In the genomic region with DNA sequence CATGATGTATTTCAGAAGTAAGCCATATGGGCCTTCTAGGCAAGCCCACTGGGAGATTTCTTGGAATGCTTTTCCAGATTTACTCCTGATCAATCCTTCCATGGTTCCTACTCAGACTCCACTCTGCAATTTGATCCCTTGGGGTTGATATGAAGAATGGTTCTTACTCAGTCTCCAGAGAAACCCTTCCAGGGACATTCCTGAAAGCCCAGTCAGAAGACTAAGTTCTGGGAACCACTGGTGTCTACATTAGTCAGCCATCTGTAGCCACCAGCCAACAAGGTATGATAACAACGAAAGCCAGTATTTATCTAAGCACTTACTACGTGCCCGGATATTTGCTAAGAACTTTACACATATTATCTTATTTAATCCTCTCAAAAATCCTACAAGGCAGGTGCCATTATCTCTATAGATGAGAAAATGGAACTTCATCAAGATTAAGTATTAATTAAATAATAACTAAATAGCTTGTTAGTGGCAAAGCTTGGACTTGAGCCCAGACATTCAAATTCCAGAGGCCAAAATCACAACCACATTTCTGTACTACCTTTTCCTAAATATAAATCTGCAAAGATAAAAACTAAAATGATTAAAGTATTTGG, we compare ENCODE assay signal across 14 cellular contexts. TPM values are rescaled to one million over a fixed set of nuclear protein-coding genes. Genes with fewer than 3 reads are reported as not detected.
DNase-seq lines count a peak whose midpoint lies in the region; ATAC-seq lines count a peak whose summit lies in the region.
"Had no signal": no experiment of that assay in that cellular context is flagged by ENCODE, and none has a peak within 500 bp of the region (broad histone marks: within the 10 kb centered on the region; RNA-seq: fewer than 3 reads in every experiment).

No MANE protein-coding gene starts in this region.

- H3K4me3 Mint-ChIP-seq in stimulated activated effector memory CD8-positive, alpha-beta T cell treated with anti-CD3 and anti-CD28 coated beads, Interleukin-12 subunit alpha, Interleukin-12 subunit beta, amount 100 ng/mL, for 72 hours, result no peak overlapping the region
- no peak overlapping the region for H3K4me3 Mint-ChIP-seq in activated CD4-positive, alpha-beta T cell treated with anti-CD3 and anti-CD28 coated beads, Interleukin-2, amount 10 ng/mL, durations not matched to agents 7 days and 5 days
- H3K4me3 Mint-ChIP-seq: activated naive CD8-positive, alpha-beta T cell; CD8-positive, alpha-beta T cell; effector memory CD8-positive, alpha-beta T cell had no signal

- no peak overlapping the region for H2AK5ac ChIP-seq in mesenchymal stem cell (ENCODE audit: low read length, severe bottlenecking)

- no peak for ATAC-seq in stimulated activated effector memory CD8-positive, alpha-beta T cell treated with anti-CD3 and anti-CD28 coated beads, Interleukin-12 subunit alpha, Interleukin-12 subunit beta, amount 100 ng/mL, for 72 hours
- ATAC-seq: CD8-positive, alpha-beta T cell; effector memory CD8-positive, alpha-beta T cell; GM12878 had no signal

- H3K9ac ChIP-seq in mesenchymal stem cell (ENCODE audit: low read length), result no peak overlapping the region

- H3K27me3 Mint-ChIP-seq in activated CD4-positive, alpha-beta T cell treated with anti-CD3 and anti-CD28 coated beads, Interleukin-2, amount 10 ng/mL, durations not matched to agents 7 days and 5 days, result no peaks in the 10 kb centered on the region
- H3K27me3 Mint-ChIP-seq: effector memory CD8-positive, alpha-beta T cell had no signal

- H3K14ac ChIP-seq in mesenchymal stem cell (ENCODE audit: low read length in 2 of 2), result no peak overlapping the region

- CTCF ChIA-PET in activated CD4-positive, alpha-beta T cell treated with anti-CD3 and anti-CD28 coated beads, Interleukin-2, amount 10 ng/mL, durations not matched to agents 7 days and 5 days (lab: Charles Lee), result no interaction called here

- H3K36me3 ChIP-seq in mesenchymal stem cell (ENCODE audit: control insufficient read depth in 1 of 2, insufficient read depth in 2 of 2, low read depth in 1 of 2, low read length in 2 of 2), result peaks cover 0 to 7% of the 10 kb centered on the region in 2 experiments

- H2BK5ac ChIP-seq in mesenchymal stem cell (ENCODE audit: low read depth, low read length, poor library complexity, severe bottlenecking), result peak overlapping the region; percentile 73

- no peak overlapping the region for H3K4ac ChIP-seq in mesenchymal stem cell (ENCODE audit: low read depth in 1 of 2, low read length in 2 of 2)

- no peak overlapping the region for H3K4me3 ChIP-seq in mesenchymal stem cell (ENCODE audit: insufficient read depth in 1 of 2, low read depth in 1 of 2, low read length in 2 of 2)
- H3K4me3 ChIP-seq: GM12878 had no signal

- no peak overlapping the region for H2BK12ac ChIP-seq in mesenchymal stem cell (ENCODE audit: low read length in 2 of 2)

- H2BK120ac ChIP-seq in mesenchymal stem cell (ENCODE audit: low read depth, low read length), result no peak overlapping the region

- H3K4me2 ChIP-seq in mesenchymal stem cell (ENCODE audit: low read length, poor library complexity, severe bottlenecking), result no peak overlapping the region

- H3K4me1 Mint-ChIP-seq in stimulated activated effector memory CD8-positive, alpha-beta T cell treated with anti-CD3 and anti-CD28 coated beads, Interleukin-12 subunit alpha, Interleukin-12 subunit beta, amount 100 ng/mL, for 72 hours, result no peaks in the 10 kb centered on the region
- H3K4me1 Mint-ChIP-seq in activated CD4-positive, alpha-beta T cell treated with anti-CD3 and anti-CD28 coated beads, Interleukin-2, amount 10 ng/mL, durations not matched to agents 7 days and 5 days, result no peaks in the 10 kb centered on the region

- POLR2A ChIA-PET in activated CD4-positive, alpha-beta T cell treated with anti-CD3 and anti-CD28 coated beads, Interleukin-2, amount 10 ng/mL, durations not matched to agents 7 days and 5 days (lab: Charles Lee), result no interaction called here

- H4K8ac ChIP-seq in mesenchymal stem cell (ENCODE audit: low read length), result no peak overlapping the region

- H3K27ac ChIP-seq in mesenchymal stem cell (ENCODE audit: low read length, poor library complexity, severe bottlenecking), result peak overlapping the region; percentile 89

- H3K9me3 ChIP-seq in mesenchymal stem cell (ENCODE audit: control insufficient read depth, low read length), result peaks cover 3% of the 10 kb centered on the region

- DNase-seq in AG20443 (ENCODE audit: low spot score) (peak; percentile 89), NCI-H226 (peak; percentile 97), dermis blood vessel endothelial cell (peak; percentile 25), mesenchymal stem cell (peak; percentile 23), activated gamma-delta T cell (lab: John Stamatoyannopoulos, UW) (no peak), MV-4-11 (lab: John Stamatoyannopoulos, UW) (no peak)
- no peak for DNase-seq in stimulated activated effector memory CD8-positive, alpha-beta T cell treated with anti-CD3 and anti-CD28 coated beads, Interleukin-12 subunit alpha, Interleukin-12 subunit beta, amount 100 ng/mL, for 72 hours (ENCODE audit: low spot score in 2 of 2)
- no peak for DNase-seq in activated CD4-positive, alpha-beta T cell treated with anti-CD3 and anti-CD28 coated beads, Interleukin-2, amount 10 ng/mL, durations not matched to agents 7 days and 5 days
- DNase-seq: CD8-positive, alpha-beta T cell; effector memory CD8-positive, alpha-beta T cell; NCI-H1436 treated with DMSO at 0.1 percent for 48 hours; substantia nigra had no signal

- peaks cover 35% of the 10 kb centered on the region for H3K79me1 ChIP-seq in mesenchymal stem cell (replicated peaks; ENCODE audit: low read length, poor library complexity, severe bottlenecking)

- no peaks in the 10 kb centered on the region for H3K36me3 Mint-ChIP-seq in stimulated activated effector memory CD8-positive, alpha-beta T cell treated with anti-CD3 and anti-CD28 coated beads, Interleukin-12 subunit alpha, Interleukin-12 subunit beta, amount 100 ng/mL, for 72 hours
- no peaks in the 10 kb centered on the region for H3K36me3 Mint-ChIP-seq in activated CD4-positive, alpha-beta T cell treated with anti-CD3 and anti-CD28 coated beads, Interleukin-2, amount 10 ng/mL, durations not matched to agents 7 days and 5 days (ENCODE audit: low read depth)
- H3K36me3 Mint-ChIP-seq: activated naive CD8-positive, alpha-beta T cell; CD8-positive, alpha-beta T cell had no signal

- no peaks in the 10 kb centered on the region for H3K27me3 ChIP-seq in mesenchymal stem cell (ENCODE audit: control insufficient read depth in 1 of 2, insufficient read depth in 1 of 2, low read length in 2 of 2)

- no peak overlapping the region for H2AFZ ChIP-seq in mesenchymal stem cell (ENCODE audit: low read depth, low read length)

- H3K9me3 Mint-ChIP-seq in stimulated activated effector memory CD8-positive, alpha-beta T cell treated with anti-CD3 and anti-CD28 coated beads, Interleukin-12 subunit alpha, Interleukin-12 subunit beta, amount 100 ng/mL, for 72 hours, result peaks cover 13% of the 10 kb centered on the region
- H3K9me3 Mint-ChIP-seq in activated CD4-positive, alpha-beta T cell treated with anti-CD3 and anti-CD28 coated beads, Interleukin-2, amount 10 ng/mL, durations not matched to agents 7 days and 5 days, result peaks cover 21% of the 10 kb centered on the region

- H2BK15ac ChIP-seq in mesenchymal stem cell (ENCODE audit: low read depth, poor library complexity, severe bottlenecking), result no peak overlapping the region

- H3K27ac Mint-ChIP-seq in stimulated activated effector memory CD8-positive, alpha-beta T cell treated with anti-CD3 and anti-CD28 coated beads, Interleukin-12 subunit alpha, Interleukin-12 subunit beta, amount 100 ng/mL, for 72 hours, result no peak overlapping the region
- no peak overlapping the region for H3K27ac Mint-ChIP-seq in activated CD4-positive, alpha-beta T cell treated with anti-CD3 and anti-CD28 coated beads, Interleukin-2, amount 10 ng/mL, durations not matched to agents 7 days and 5 days
- H3K27ac Mint-ChIP-seq: activated naive CD8-positive, alpha-beta T cell; CD8-positive, alpha-beta T cell; effector memory CD8-positive, alpha-beta T cell had no signal

- H3K18ac ChIP-seq in mesenchymal stem cell (ENCODE audit: low read depth in 1 of 2, low read length in 2 of 2), result no peak overlapping the region

- H3K23ac ChIP-seq in mesenchymal stem cell (ENCODE audit: low read length in 2 of 2), result no peak overlapping the region

- no peak overlapping the region for H4K91ac ChIP-seq in mesenchymal stem cell (ENCODE audit: low read length)

- H3K4me1 ChIP-seq in mesenchymal stem cell (ENCODE audit: control insufficient read depth, insufficient read depth, low read depth, low read length), result no peaks in the 10 kb centered on the region

- 33% methylated on average over 1 of the region's 3 CpGs for WGBS in mesenchymal stem cell

RNA-seq across cellular contexts. Expression of a gene that starts 32.7 kb away (rescaled TPM):
- 2.0 and 4.4 TPM in 2 replicates for total RNA-seq in dermis blood vessel endothelial cell
- not detected for polyA plus RNA-seq in mesenchymal stem cell (2013, experiment 1 of 2)
- not detected for polyA plus RNA-seq in mesenchymal stem cell (2013, experiment 2 of 2)
- total RNA-seq in activated CD4-positive, alpha-beta T cell treated with anti-CD3 and anti-CD28 coated beads, Interleukin-2, amount 10 ng/mL, durations not matched to agents 7 days and 5 days, result not detected
- total RNA-seq: CD8-positive, alpha-beta T cell; GM12878 had no signal

Comparison
In these comparisons a context has a peak if more than half of its experiments do, and no peak if none do; other contexts are left out.
1. DNase-seq: peak in AG20443 (single experiment), NCI-H226 (single experiment), dermis blood vessel endothelial cell (single experiment) and mesenchymal stem cell (single experiment); none in stimulated activated effector memory CD8-positive, alpha-beta T cell treated with anti-CD3 and anti-CD28 coated beads, Interleukin-12 subunit alpha, Interleukin-12 subunit beta, amount 100 ng/mL, for 72 hours (0 of 2), activated gamma-delta T cell (single experiment), MV-4-11 (single experiment) and activated CD4-positive, alpha-beta T cell treated with anti-CD3 and anti-CD28 coated beads, Interleukin-2, amount 10 ng/mL, durations not matched to agents 7 days and 5 days (single experiment).